Comparison of ENCODE assay signal across 39 cellular contexts in genomic region chr5:30384171-30384570, GRCh38.
"Had no signal": no experiment of that assay in that cellular context is flagged by ENCODE, and none has a peak within 500 bp of the region (broad histone marks: within the 10 kb centered on the region; RNA-seq: fewer than 3 reads in every experiment).

No MANE protein-coding gene starts in this region.

- H3K27me3 Mint-ChIP-seq: activated B cell treated with CpG ODN at 0.5 μM for 24 hours; activated CD4-positive, alpha-beta memory T cell treated with anti-CD3 and anti-CD28 coated beads for 36 hours; activated CD4-positive, alpha-beta T cell treated with anti-CD3 and anti-CD28 coated beads, Interleukin-2, amount 10 ng/mL, durations not matched to agents 24 days and 14 days; activated CD8-positive, alpha-beta T cell treated with anti-CD3 and anti-CD28 coated beads for 36 hours; activated naive CD4-positive, alpha-beta T cell treated with anti-CD3 and anti-CD28 coated beads, Interleukin-2, amount 10 ng/mL, durations not matched to agents 7 days and 5 days; activated naive CD4-positive, alpha-beta T cell treated with anti-CD3 and anti-CD28 coated beads, Interleukin-2, amount 50 U/mL, for 24 hours; activated naive CD8-positive, alpha-beta T cell; activated naive CD8-positive, alpha-beta T cell treated with anti-CD3 and anti-CD28 coated beads, Interleukin-2, amount 10 ng/mL, durations not matched to agents 7 days and 5 days; activated naive CD8-positive, alpha-beta T cell treated with anti-CD3 and anti-CD28 coated beads, Interleukin-2, amount 50 U/mL, for 24 hours; activated T-helper 17 cell treated with anti-CD3 and anti-CD28 coated beads, Interleukin-2, amount 50 U/mL, for 72 hours; brain; central memory CD8-positive, alpha-beta T cell had no signal

- H3K9me3 ChIP-seq: ascending aorta had no signal

- H3K36me3 Mint-ChIP-seq: activated CD4-positive, alpha-beta memory T cell treated with anti-CD3 and anti-CD28 coated beads for 36 hours; activated naive CD4-positive, alpha-beta T cell treated with anti-CD3 and anti-CD28 coated beads, Interleukin-2, amount 10 ng/mL, durations not matched to agents 7 days and 5 days; activated naive CD4-positive, alpha-beta T cell treated with anti-CD3 and anti-CD28 coated beads, Interleukin-2, amount 50 U/mL, for 24 hours; activated naive CD8-positive, alpha-beta T cell; activated naive CD8-positive, alpha-beta T cell treated with anti-CD3 and anti-CD28 coated beads, Interleukin-2, amount 10 ng/mL, durations not matched to agents 7 days and 5 days; brain had no signal

- H3K27ac Mint-ChIP-seq: activated B cell treated with CpG ODN at 0.5 μM for 24 hours; activated CD4-positive, alpha-beta memory T cell treated with anti-CD3 and anti-CD28 coated beads for 36 hours; activated CD4-positive, alpha-beta T cell treated with anti-CD3 and anti-CD28 coated beads, Interleukin-2, amount 10 ng/mL, durations not matched to agents 24 days and 14 days; activated CD8-positive, alpha-beta T cell treated with anti-CD3 and anti-CD28 coated beads for 36 hours; activated naive CD4-positive, alpha-beta T cell treated with anti-CD3 and anti-CD28 coated beads, Interleukin-2, amount 10 ng/mL, durations not matched to agents 7 days and 5 days; activated naive CD4-positive, alpha-beta T cell treated with anti-CD3 and anti-CD28 coated beads, Interleukin-2, amount 50 U/mL, for 24 hours; activated naive CD8-positive, alpha-beta T cell; activated naive CD8-positive, alpha-beta T cell treated with anti-CD3 and anti-CD28 coated beads, Interleukin-2, amount 10 ng/mL, durations not matched to agents 7 days and 5 days; activated naive CD8-positive, alpha-beta T cell treated with anti-CD3 and anti-CD28 coated beads, Interleukin-2, amount 50 U/mL, for 24 hours; activated T-cell treated with anti-CD3 and anti-CD28 coated beads, Interleukin-2, amount 50 U/mL, for 72 hours; activated T-helper 1 cell treated with anti-CD3 and anti-CD28 coated beads, Interleukin-12 subunit alpha, Interleukin-12 subunit beta, Interleukin-2, Interleukin-4 antibody, amounts not matched to agents 30 ng/mL and 10 ng/mL and 1 ng/mL, durations not matched to agents 14 hours and 24 hours and 36 hours; activated T-helper 17 cell treated with anti-CD3 and anti-CD28 coated beads, Interleukin-2, amount 50 U/mL, for 72 hours; brain; T-helper 1 cell treated with Interleukin-12 subunit alpha and Interleukin-12 subunit beta and Interleukin-4 antibody, amounts not matched to agents 30 μg/mL and 1 μg/mL, for 36 hours; T-helper 2 cell treated with Interferon-gamma antibody and Interleukin-4, amounts not matched to agents 5 μg/mL and 100 μg/mL, for 36 hours had no signal

- H3K4me1 ChIP-seq: ascending aorta had no signal

- DNase-seq: activated B cell treated with CpG ODN at 0.5 μM for 24 hours; activated CD4-positive, alpha-beta memory T cell treated with anti-CD3 and anti-CD28 coated beads for 36 hours; activated CD4-positive, alpha-beta T cell treated with anti-CD3 and anti-CD28 coated beads for 4 hours; activated CD4-positive, alpha-beta T cell treated with anti-CD3 and anti-CD28 coated beads, Interleukin-2, amount 10 ng/mL, durations not matched to agents 24 days and 14 days; activated CD4-positive, alpha-beta T cell treated with anti-CD3 and anti-CD28 coated beads, Interleukin-2, amount 50 U/mL, for 1 hour; activated CD4-positive, alpha-beta T cell treated with anti-CD3 and anti-CD28 coated beads, Interleukin-2, amount 50 U/mL, for 4 hours; activated CD4-positive, CD25-positive, alpha-beta regulatory T cell treated with anti-CD3 and anti-CD28 coated beads, Interleukin-2, amount 50 U/mL, for 72 hours; activated CD8-positive, alpha-beta memory T cell treated with anti-CD3 and anti-CD28 coated beads, Interleukin-2, amount 50 U/mL, for 4 hours; activated CD8-positive, alpha-beta T cell treated with anti-CD3 and anti-CD28 coated beads for 36 hours; activated effector memory CD4-positive, alpha-beta T cell treated with anti-CD3 and anti-CD28 coated beads, Interleukin-2, amount 50 U/mL, for 16 hours; activated gamma-delta T cell treated with Interleukin-2 at 50 U/mL for 16 hours; activated naive CD4-positive, alpha-beta T cell treated with anti-CD3 and anti-CD28 coated beads, Interleukin-2, amount 10 ng/mL, durations not matched to agents 7 days and 5 days; activated naive CD4-positive, alpha-beta T cell treated with Interleukin-2 at 50 U/mL for 16 hours; activated naive CD8-positive, alpha-beta T cell treated with anti-CD3 and anti-CD28 coated beads, Interleukin-2, amount 10 ng/mL, durations not matched to agents 7 days and 5 days; activated naive CD8-positive, alpha-beta T cell treated with anti-CD3 and anti-CD28 coated beads, Interleukin-2, amount 50 U/mL, for 24 hours; activated T-cell treated with anti-CD3 and anti-CD28 coated beads for 4 hours; activated T-cell treated with anti-CD3 and anti-CD28 coated beads, Interleukin-2, amount 50 U/mL, for 1 hour; activated T-cell treated with anti-CD3 and anti-CD28 coated beads, Interleukin-2, amount 50 U/mL, for 4 hours; activated T-cell treated with anti-CD3 and anti-CD28 coated beads, Interleukin-2, amount 50 U/mL, for 72 hours; amygdala; anterior cingulate cortex; caudate nucleus; cerebellar nuclear complex; T-helper 1 cell; T-helper 2 cell; T-helper 9 cell had no signal

- FAIRE-seq: bronchial epithelial cell, TTC549 had no signal

- H3K4me3 ChIP-seq: ascending aorta, cardiac muscle cell had no signal

- H3K36me3 ChIP-seq: ascending aorta, cardiac muscle cell had no signal

- H3K27ac ChIP-seq: ascending aorta, cardiac muscle cell, VCaP had no signal

- H3K9me3 Mint-ChIP-seq: activated CD4-positive, alpha-beta T cell treated with anti-CD3 and anti-CD28 coated beads, Interleukin-2, amount 10 ng/mL, durations not matched to agents 24 days and 14 days had no signal

- H3K27me3 ChIP-seq: ascending aorta, cardiac muscle cell had no signal

- ATAC-seq: activated CD8-positive, alpha-beta T cell treated with anti-CD3 and anti-CD28 coated beads for 36 hours; activated naive CD8-positive, alpha-beta T cell treated with anti-CD3 and anti-CD28 coated beads, Interleukin-2, amount 50 U/mL, for 24 hours; activated T-cell treated with anti-CD3 and anti-CD28 coated beads, Interleukin-2, amount 50 U/mL, for 4 hours; activated T-cell treated with anti-CD3 and anti-CD28 coated beads, Interleukin-2, amount 50 U/mL, for 72 hours; activated T-helper 17 cell treated with anti-CD3 and anti-CD28 coated beads, Interleukin-2, amount 50 U/mL, for 72 hours had no signal

- H3K4me3 Mint-ChIP-seq: activated B cell treated with CpG ODN at 0.5 μM for 24 hours; activated CD4-positive, alpha-beta memory T cell treated with anti-CD3 and anti-CD28 coated beads for 36 hours; activated CD4-positive, alpha-beta T cell treated with anti-CD3 and anti-CD28 coated beads, Interleukin-2, amount 10 ng/mL, durations not matched to agents 24 days and 14 days; activated CD8-positive, alpha-beta T cell treated with anti-CD3 and anti-CD28 coated beads for 36 hours; activated naive CD4-positive, alpha-beta T cell treated with anti-CD3 and anti-CD28 coated beads, Interleukin-2, amount 10 ng/mL, durations not matched to agents 7 days and 5 days; activated naive CD4-positive, alpha-beta T cell treated with anti-CD3 and anti-CD28 coated beads, Interleukin-2, amount 50 U/mL, for 24 hours; activated naive CD8-positive, alpha-beta T cell; activated naive CD8-positive, alpha-beta T cell treated with anti-CD3 and anti-CD28 coated beads, Interleukin-2, amount 10 ng/mL, durations not matched to agents 7 days and 5 days; activated naive CD8-positive, alpha-beta T cell treated with anti-CD3 and anti-CD28 coated beads, Interleukin-2, amount 50 U/mL, for 24 hours; activated T-cell treated with anti-CD3 and anti-CD28 coated beads, Interleukin-2, amount 50 U/mL, for 4 hours; activated T-cell treated with anti-CD3 and anti-CD28 coated beads, Interleukin-2, amount 50 U/mL, for 72 hours; activated T-helper 1 cell treated with anti-CD3 and anti-CD28 coated beads, Interleukin-12 subunit alpha, Interleukin-12 subunit beta, Interleukin-2, Interleukin-4 antibody, amounts not matched to agents 30 ng/mL and 10 ng/mL and 1 ng/mL, durations not matched to agents 14 hours and 24 hours and 36 hours; activated T-helper 17 cell treated with anti-CD3 and anti-CD28 coated beads, Interleukin-2, amount 50 U/mL, for 72 hours; brain; central memory CD8-positive, alpha-beta T cell; T-helper 1 cell treated with Interleukin-12 subunit alpha and Interleukin-12 subunit beta and Interleukin-4 antibody, amounts not matched to agents 30 μg/mL and 1 μg/mL, for 36 hours; T-helper 2 cell treated with Interferon-gamma antibody and Interleukin-4, amounts not matched to agents 5 μg/mL and 100 μg/mL, for 36 hours had no signal

- H3K4me1 Mint-ChIP-seq: activated B cell treated with CpG ODN at 0.5 μM for 24 hours; activated CD4-positive, alpha-beta T cell treated with anti-CD3 and anti-CD28 coated beads, Interleukin-2, amount 10 ng/mL, durations not matched to agents 24 days and 14 days; activated naive CD4-positive, alpha-beta T cell treated with anti-CD3 and anti-CD28 coated beads, Interleukin-2, amount 10 ng/mL, durations not matched to agents 7 days and 5 days; activated naive CD4-positive, alpha-beta T cell treated with anti-CD3 and anti-CD28 coated beads, Interleukin-2, amount 50 U/mL, for 24 hours; activated naive CD8-positive, alpha-beta T cell treated with anti-CD3 and anti-CD28 coated beads, Interleukin-2, amount 10 ng/mL, durations not matched to agents 7 days and 5 days; activated naive CD8-positive, alpha-beta T cell treated with anti-CD3 and anti-CD28 coated beads, Interleukin-2, amount 50 U/mL, for 24 hours; activated T-helper 17 cell treated with anti-CD3 and anti-CD28 coated beads, Interleukin-2, amount 50 U/mL, for 72 hours; central memory CD8-positive, alpha-beta T cell had no signal
